In the genomic region with DNA sequence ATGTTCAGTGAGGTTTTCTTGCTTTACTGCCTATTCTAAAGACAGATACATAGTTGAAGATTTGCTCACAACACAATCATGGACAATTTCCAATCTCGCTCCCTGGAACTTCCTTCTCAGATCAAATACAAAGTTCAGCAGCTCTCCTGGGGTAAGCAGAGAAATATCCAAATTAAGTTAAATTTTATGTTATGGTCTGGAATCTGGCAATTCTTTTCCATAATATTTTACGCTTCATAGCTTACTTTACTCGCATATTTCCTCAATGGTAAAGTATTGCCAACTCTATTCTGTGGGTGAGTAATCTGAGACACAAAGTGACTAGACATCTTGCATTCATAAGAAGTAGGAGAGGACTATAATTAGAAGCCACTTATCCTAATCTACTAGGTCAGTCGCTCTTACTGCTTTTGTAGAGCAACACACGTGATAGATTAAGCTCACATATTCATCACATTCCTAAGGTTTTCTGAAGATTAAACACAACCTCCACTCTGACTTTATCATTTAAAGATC, we compare ENCODE assay signal across 14 cellular contexts.
DNase-seq lines count a peak whose midpoint lies in the region; ATAC-seq and TF ChIP-seq lines count a peak whose summit lies in the region.
"Had no signal": no experiment of that assay in that cellular context is flagged by ENCODE, and none has a peak within 500 bp of the region (broad histone marks: within the 10 kb centered on the region; RNA-seq: fewer than 3 reads in every experiment).

No MANE protein-coding gene starts in this region.

- no peaks in the 10 kb centered on the region for H3K9me3 ChIP-seq in esophagus squamous epithelium
- H3K9me3 ChIP-seq: right atrium auricular region, upper lobe of right lung had no signal

- DNase-seq in GM03348 (ENCODE audit: low spot score) (peak; percentile 77), NCI-H446 treated with DMSO at 0.1 percent for 48 hours (lab: John Stamatoyannopoulos, UW) (peak; percentile 65), fibroblast of mammary gland (ENCODE audit: low read depth) (peak; percentile 65), skeletal muscle cell (ENCODE audit: low read depth) (peak; percentile 31), esophagus squamous epithelium (lab: John Stamatoyannopoulos, UW) (no peak)
- DNase-seq: activated naive CD4-positive, alpha-beta T cell; COR-L47; GF-D8; stimulated activated CD4-positive, alpha-beta T cell treated with anti-CD3 and anti-CD28 coated beads, Interleukin-4, amount 100 ng/mL, for 4 hours; upper lobe of right lung had no signal

- no peak for TF ChIP-seq POLR2A in esophagus squamous epithelium (IDR thresholded peaks at IDR 0.05)

- no peak overlapping the region for H3K27ac ChIP-seq in esophagus squamous epithelium
- H3K27ac ChIP-seq: right atrium auricular region, upper lobe of right lung had no signal

- H3K27me3 ChIP-seq in esophagus squamous epithelium = no peaks in the 10 kb centered on the region
- H3K27me3 ChIP-seq: right atrium auricular region, upper lobe of right lung had no signal

- intact Hi-C loops in esophagus squamous epithelium (cut with DNase I) = no loop called here

- WGBS in esophagus squamous epithelium, 2 donors = 72 to 74% methylated on average over 5 of the region's 5 CpGs

- H3K4me3 ChIP-seq in fibroblast of mammary gland (ENCODE audit: control insufficient read depth, low read depth, low read length) = no peak overlapping the region
- no peak overlapping the region for H3K4me3 ChIP-seq in skeletal muscle cell (ENCODE audit: low read depth, low read length)
- H3K4me3 ChIP-seq in esophagus squamous epithelium = no peak overlapping the region
- H3K4me3 ChIP-seq: right atrium auricular region, upper lobe of right lung had no signal

- ATAC-seq in HG02884 (IDR thresholded peaks at IDR 0.05; ENCODE audit: unreplicated experiment) (no peak), HG03097 (IDR thresholded peaks at IDR 0.05; ENCODE audit: low FRiP score, unreplicated experiment) (no peak)
- ATAC-seq: stimulated activated effector memory CD8-positive, alpha-beta T cell treated with anti-CD3 and anti-CD28 coated beads, Interleukin-12 subunit alpha, Interleukin-12 subunit beta, amount 100 ng/mL, for 72 hours; upper lobe of right lung had no signal

- H3K4me1 ChIP-seq in esophagus squamous epithelium = no peaks in the 10 kb centered on the region
- H3K4me1 ChIP-seq: right atrium auricular region, upper lobe of right lung had no signal

- no peak for TF ChIP-seq CTCF in fibroblast of mammary gland (conservative IDR thresholded peaks at IDR 0.05; ENCODE audit: control insufficient read depth, insufficient read depth, low read depth, low read length)
- no peak for TF ChIP-seq CTCF in esophagus squamous epithelium (IDR thresholded peaks at IDR 0.05)

- H3K36me3 ChIP-seq in esophagus squamous epithelium = no peaks in the 10 kb centered on the region
- H3K36me3 ChIP-seq: right atrium auricular region, upper lobe of right lung had no signal
